In genomic region chr9:108894225-108894997, GRCh38 we compare ENCODE assay signal across 17 cellular contexts. TPM values are rescaled to one million over a fixed set of nuclear protein-coding genes. Genes with fewer than 3 reads are reported as not detected.
DNase-seq lines count a peak whose midpoint lies in the region; ATAC-seq and TF ChIP-seq lines count a peak whose summit lies in the region.
"Had no signal": no experiment of that assay in that cellular context is flagged by ENCODE, and none has a peak within 500 bp of the region (broad histone marks: within the 10 kb centered on the region; RNA-seq: fewer than 3 reads in every experiment).

No MANE protein-coding gene starts in this region.

- POLR2A ChIA-PET in WTC11 (lab: Charles Lee), result no interaction called here

- no peaks in the 10 kb centered on the region for H3K9me3 Mint-ChIP-seq in WTC11
- H3K9me3 Mint-ChIP-seq: CD4-positive, CD25-positive, alpha-beta regulatory T cell; IgD-negative memory B cell had no signal

- no peaks in the 10 kb centered on the region for H3K27me3 Mint-ChIP-seq in WTC11 (ENCODE audit: low read depth)
- H3K27me3 Mint-ChIP-seq: CD4-positive, CD25-positive, alpha-beta regulatory T cell; IgD-negative memory B cell had no signal

- peak; percentile 46 for DNase-seq in COLO829 (ENCODE audit: low spot score)
- DNase-seq in WTC11 (ENCODE audit: low spot score), result no peak
- DNase-seq in left lobe of liver (ENCODE audit: low spot score), result peak; percentile 76
- DNase-seq in pons (ENCODE audit: low spot score), result peak; percentile 25
- DNase-seq in stimulated activated CD4-positive, alpha-beta T cell treated with anti-CD3 and anti-CD28 coated beads, Interleukin-2, amount 100 ng/mL, for 24 hours, result no peak
- DNase-seq: 8988T; AML-193; Calu3; CD4-positive, CD25-positive, alpha-beta regulatory T cell; DMS 273 treated with DMSO at 0.1 percent for 48 hours; GM23248; KG1 had no signal

- H3K4me3 Mint-ChIP-seq in WTC11, result no peak overlapping the region
- H3K4me3 Mint-ChIP-seq: CD4-positive, CD25-positive, alpha-beta regulatory T cell; IgD-negative memory B cell had no signal

- ATAC-seq in WTC11 (no peak), left lobe of liver (peak; percentile 88), GM18867 (IDR thresholded peaks at IDR 0.05; ENCODE audit: unreplicated experiment) (no peak), HG03342 (IDR thresholded peaks at IDR 0.05; ENCODE audit: unreplicated experiment) (no peak)
- ATAC-seq: HCT116 had no signal

- peaks cover 74% of the 10 kb centered on the region for H3K36me3 Mint-ChIP-seq in WTC11

- H3K4me1 Mint-ChIP-seq in WTC11, result no peaks in the 10 kb centered on the region
- H3K4me1 Mint-ChIP-seq: CD4-positive, CD25-positive, alpha-beta regulatory T cell; IgD-negative memory B cell had no signal

- CTCF ChIA-PET in WTC11 (lab: Charles Lee), result no interaction called here

- no peak for TF ChIP-seq CTCF in WTC11 (IDR thresholded peaks at IDR 0.05)

- H3K27ac Mint-ChIP-seq in WTC11, result no peak overlapping the region

TF ChIP-seq in WTC11, 78 proteins besides CTCF, POLR2A, EP300 and RAD21:
- no peak for TF ChIP-seq ESRRA (CRISPR knock-in tag; IDR thresholded peaks at IDR 0.05; ENCODE audit: borderline replicate concordance)
- TF ChIP-seq GABPB1 (CRISPR knock-in tag; IDR thresholded peaks at IDR 0.05), result peak; percentile 28; the same call in 1 of the 2 replicates

RNA-seq across cellular contexts. Expression of gene ACTL7A, which starts 32.3 kb away (rescaled TPM):
- not detected in 3 replicates for total RNA-seq in WTC11 (2021)
- not detected for total RNA-seq in left lobe of liver
- total RNA-seq: Calu3; CD4-positive, CD25-positive, alpha-beta regulatory T cell; Daoy; GM23248 had no signal

RNA-seq across cellular contexts. Expression of gene ACTL7B, which starts 38.6 kb away (rescaled TPM):
- total RNA-seq in WTC11 (2021) (not detected in 3 replicates), left lobe of liver (not detected)
- total RNA-seq: Calu3, Daoy, GM23248 had no signal

RNA-seq across cellular contexts. Expression of gene ELP1, which starts 39.5 kb away (rescaled TPM):
- 27.9 to 30.5 TPM (median 29.0 TPM) in 3 replicates for total RNA-seq in WTC11 (2021)
- total RNA-seq in left lobe of liver, result 10.4 TPM

RNA-seq across cellular contexts. Expression of gene ABITRAM, which starts 39.8 kb away (rescaled TPM):
- total RNA-seq in WTC11 (2021) (4.6 to 6.5 TPM (median 6.0 TPM) in 3 replicates), left lobe of liver (6.1 TPM)

Comparison
In these comparisons a context has a peak if more than half of its experiments do, and no peak if none do; other contexts are left out.
1. DNase-seq: peak in COLO829 (single experiment), left lobe of liver (single experiment) and pons (single experiment); none in WTC11 (single experiment) and stimulated activated CD4-positive, alpha-beta T cell treated with anti-CD3 and anti-CD28 coated beads, Interleukin-2, amount 100 ng/mL, for 24 hours (0 of 2).